Comparison of ENCODE assay signal across 1 cellular context in genomic region chr2:144230452-144231085, GRCh38.
TF ChIP-seq lines count a peak whose summit lies in the region.

No MANE protein-coding gene starts in this region.

TF ChIP-seq in K562, 482 proteins besides CTCF, POLR2A, EP300 and RAD21 (continued from another document):
- TF ChIP-seq CEBPZ (IDR thresholded peaks at IDR 0.05; ENCODE audit: borderline replicate concordance, low read depth, low read length): no peak
- TF ChIP-seq XRCC4 (IDR thresholded peaks at IDR 0.05; ENCODE audit: extremely low read depth, insufficient read depth, insufficient read length): no peak
- TF ChIP-seq HES1 (IDR thresholded peaks at IDR 0.05; ENCODE audit: low read depth): 0 out of 2 replicates have a peak, but pooled peaks have one; percentile 26
- TF ChIP-seq ZNF318 (IDR thresholded peaks at IDR 0.05; ENCODE audit: borderline replicate concordance in 1 of 2, low read depth in 1 of 2): 0 out of 4 replicates have a peak, but pooled peaks of 1 of the 2 experiments have one; percentile 50
- TF ChIP-seq ZC3H8 (IDR thresholded peaks at IDR 0.05): no peak
- 0 out of 2 replicates have a peak, but pooled peaks have one; percentile 9 for TF ChIP-seq NFATC3 (IDR thresholded peaks at IDR 0.05)
- TF ChIP-seq FOXK1 (CRISPR knock-in tag; IDR thresholded peaks at IDR 0.05; ENCODE audit: borderline replicate concordance): no peak
